Comparison of ENCODE assay signal across 26 cellular contexts in the genomic region with DNA sequence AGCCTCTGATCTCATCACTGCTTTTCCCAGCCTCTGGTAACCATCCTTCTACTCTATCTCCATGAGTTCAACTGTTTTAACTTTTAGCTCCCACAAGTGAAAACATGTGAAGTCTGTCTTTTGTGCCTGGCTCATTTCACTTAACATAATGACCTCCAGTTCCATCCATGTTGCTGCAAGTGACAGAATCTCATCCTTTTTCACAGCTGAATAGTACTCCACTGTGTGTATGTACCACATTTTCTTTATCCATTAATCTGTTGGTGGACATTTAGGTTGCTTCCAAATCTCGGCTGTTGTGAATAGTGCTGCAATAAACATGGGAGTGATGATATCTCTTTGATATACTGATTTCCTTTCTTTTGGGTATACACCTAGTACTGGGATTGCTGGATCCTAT.
DNase-seq lines count a peak whose midpoint lies in the region; ATAC-seq and TF ChIP-seq lines count a peak whose summit lies in the region.
"Had no signal": no experiment of that assay in that cellular context is flagged by ENCODE, and none has a peak within 500 bp of the region (broad histone marks: within the 10 kb centered on the region; RNA-seq: fewer than 3 reads in every experiment).

No MANE protein-coding gene starts in this region.

- H2AFZ ChIP-seq in mammary epithelial cell (ENCODE audit: low read depth, low read length) = no peak overlapping the region

- no peak for TF ChIP-seq EP300 in transverse colon (IDR thresholded peaks at IDR 0.05; ENCODE audit: low read depth)

- TF ChIP-seq CTCF in MCF 10A (IDR thresholded peaks at IDR 0.05; ENCODE audit: unreplicated experiment) (no peak), mammary epithelial cell (conservative IDR thresholded peaks at IDR 0.05 in 1 of 2, IDR thresholded peaks at IDR 0.05 in 1 of 2; ENCODE audit: extremely low read depth in 1 of 2, insufficient read depth in 1 of 2, low read depth in 1 of 2, low read length in 2 of 2) (no peak), HEK293 (tag by site-specific recombination; IDR thresholded peaks at IDR 0.05) (no peak), colonic mucosa (IDR thresholded peaks at IDR 0.05) (no peak), transverse colon (IDR thresholded peaks at IDR 0.05) (no peak)

- peaks cover 2% of the 10 kb centered on the region for H4K20me1 ChIP-seq in mammary epithelial cell (ENCODE audit: insufficient read depth, low read length)

- no peak overlapping the region for H3K4me3 ChIP-seq in mammary epithelial cell (replicated peaks in 1 of 3; ENCODE audit: insufficient read depth in 1 of 3, low read depth in 2 of 3, low read length in 3 of 3)
- H3K4me3 ChIP-seq in HEK293 (ENCODE audit: low read depth, low read length) = no peak overlapping the region
- H3K4me3 ChIP-seq in colonic mucosa = no peak overlapping the region
- no peak overlapping the region for H3K4me3 ChIP-seq in transverse colon
- H3K4me3 ChIP-seq: BLaER1, GM12878 had no signal

- H3K9ac ChIP-seq in mammary epithelial cell (ENCODE audit: insufficient read depth, low read length) (no peak overlapping the region), colonic mucosa (ENCODE audit: low read depth in 2 of 2, low read length in 2 of 2) (no peak overlapping the region)
- H3K9ac ChIP-seq: BLaER1 had no signal

- CTCF ChIA-PET in MCF 10A (lab: Yijun Ruan, JAX) = interaction anchor here (1.1 kb wide), 1 partner anchor 11 kb away, joined by 6 read pairs; no protein-coding TSS in a partner anchor
- CTCF ChIA-PET in mammary epithelial cell (lab: Charles Lee; ENCODE audit: low non-redundant PET) = no interaction called here
- CTCF ChIA-PET in HEK293 (lab: Yijun Ruan, JAX) = no interaction called here

- DNase-seq in MCF 10A (ENCODE audit: unreplicated experiment) = no peak
- no peak for DNase-seq in mammary epithelial cell
- DNase-seq in colonic mucosa = no peak
- no peak for DNase-seq in transverse colon
- no peak for DNase-seq in ureter (ENCODE audit: low spot score)
- no peak for DNase-seq in activated CD8-positive, alpha-beta memory T cell treated with anti-CD3 and anti-CD28 coated beads, Interleukin-2, amount 50 U/mL, for 4 hours
- DNase-seq: 8988T; ACHN; BE2C; C1 segment of cervical spinal cord; CD4-positive, alpha-beta memory T cell; CD4-positive, CD25-positive, alpha-beta regulatory T cell; CD8-positive, alpha-beta memory T cell; COR-L47; DMS 273 treated with DMSO at 0.1 percent for 48 hours; DMS153; DMS53; DMS79; DND-41; EL; GDM1 had no signal

- no peak overlapping the region for H3K4me3 Mint-ChIP-seq in MCF 10A (ENCODE audit: unreplicated experiment)
- H3K4me3 Mint-ChIP-seq: CD14-positive monocyte; CD4-positive, alpha-beta memory T cell; CD8-positive, alpha-beta memory T cell had no signal

- no peak overlapping the region for H3K4me2 ChIP-seq in mammary epithelial cell (ENCODE audit: insufficient read depth, low read depth, low read length)
- H3K4me2 ChIP-seq: BLaER1 had no signal

- in situ Hi-C loops in mammary epithelial cell (cut with MboI; ENCODE audit: low sequenced_read_pairs in 2 of 2) = no loop called here
- in situ Hi-C loops in transverse colon (cut with MboI; ENCODE audit: low pct_ligation_motif_present in 1 of 4, low pct_unique_long_range_greater_than_20kb in 1 of 4, low sequenced_read_pairs in 3 of 4) = no loop called here

- TF ChIP-seq POLR2A in transverse colon (IDR thresholded peaks at IDR 0.05) = no peak

- H3K4me1 ChIP-seq in mammary epithelial cell (ENCODE audit: insufficient read depth, low read length) (peaks cover 22% of the 10 kb centered on the region), HEK293 (ENCODE audit: control insufficient read depth, insufficient read depth, low read length) (no peaks in the 10 kb centered on the region), colonic mucosa (peaks cover 7% of the 10 kb centered on the region), transverse colon (peaks cover 10 to 76% (median 51%) of the 10 kb centered on the region in 4 donors)
- H3K4me1 ChIP-seq: BE2C, BLaER1 had no signal

- dilution Hi-C loops in mammary epithelial cell (cut with HindIII; ENCODE audit: low sequenced_read_pairs) = no loop called here

- H3K27ac Mint-ChIP-seq in MCF 10A (ENCODE audit: low read depth, unreplicated experiment) = peak overlapping the region; percentile 86
- H3K27ac Mint-ChIP-seq: CD4-positive, CD25-positive, alpha-beta regulatory T cell had no signal

- WGBS in mammary epithelial cell (ENCODE audit: low coverage, missing lambda C conversion rate) = 100% methylated on average over 1 of the region's 1 CpG
- WGBS in transverse colon (ENCODE audit: low coverage in 1 of 2), 2 donors = 63 to 83% methylated on average over 1 of the region's 1 CpG

- no peak overlapping the region for H3K27ac ChIP-seq in mammary epithelial cell (ENCODE audit: insufficient read depth, low read depth, low read length)
- no peak overlapping the region for H3K27ac ChIP-seq in HEK293 (ENCODE audit: extremely low read depth, low read depth, low read length)
- peak overlapping the region; percentile 77 for H3K27ac ChIP-seq in colonic mucosa
- peak overlapping the region in 3 of 4 donors; percentile 78 to 84 (median 81) for H3K27ac ChIP-seq in transverse colon
- H3K27ac ChIP-seq: BLaER1 had no signal

- POLR2A ChIA-PET in MCF 10A (lab: Yijun Ruan, JAX) = interaction anchor here (0.7 kb wide), 2 partner anchors 11 to 134 kb away, joined by 3 read pairs; no protein-coding TSS in a partner anchor
- POLR2A ChIA-PET in HEK293 (lab: Yijun Ruan, JAX) = no interaction called here

- no peaks in the 10 kb centered on the region for H3K27me3 Mint-ChIP-seq in MCF 10A (ENCODE audit: insufficient read depth, unreplicated experiment)
- H3K27me3 Mint-ChIP-seq: CD4-positive, alpha-beta memory T cell; CD4-positive, CD25-positive, alpha-beta regulatory T cell; CD8-positive, alpha-beta memory T cell had no signal

- ATAC-seq in GM19395 (IDR thresholded peaks at IDR 0.05; ENCODE audit: unreplicated experiment) = no peak
- ATAC-seq: GM12878 had no signal

- H3K9me3 Mint-ChIP-seq in MCF 10A (ENCODE audit: unreplicated experiment) = peaks cover 9% of the 10 kb centered on the region

- BruUV-seq in MCF 10A (replicated peaks; lab: Mats Ljungman, UMichigan) (no TSS peak), mammary epithelial cell (replicated peaks; lab: Mats Ljungman, UMichigan) (no TSS peak)

- peaks cover 14% of the 10 kb centered on the region for H3K36me3 Mint-ChIP-seq in MCF 10A (ENCODE audit: insufficient read depth, unreplicated experiment)

- H3K36me3 ChIP-seq in mammary epithelial cell (ENCODE audit: insufficient read depth, low read length) (no peaks in the 10 kb centered on the region), HEK293 (ENCODE audit: control insufficient read depth in 2 of 2, insufficient read depth in 1 of 2, low read length in 2 of 2) (no peaks in the 10 kb centered on the region), colonic mucosa (no peaks in the 10 kb centered on the region), transverse colon (no peaks in the 10 kb centered on the region)

- H3K27me3 ChIP-seq in mammary epithelial cell (ENCODE audit: insufficient read depth, low read length) = no peaks in the 10 kb centered on the region
- no peaks in the 10 kb centered on the region for H3K27me3 ChIP-seq in colonic mucosa
- no peaks in the 10 kb centered on the region for H3K27me3 ChIP-seq in transverse colon
- H3K27me3 ChIP-seq: BE2C, BLaER1 had no signal

- peaks cover 54% of the 10 kb centered on the region for H3K79me2 ChIP-seq in mammary epithelial cell (ENCODE audit: insufficient read depth, low read length)

- H3K9me3 ChIP-seq in mammary epithelial cell (replicated peaks; ENCODE audit: insufficient read depth, low read length) (no peaks in the 10 kb centered on the region), HEK293 (ENCODE audit: control insufficient read depth, insufficient read depth, low read depth, low read length) (no peaks in the 10 kb centered on the region), colonic mucosa (no peaks in the 10 kb centered on the region), transverse colon (no peaks in the 10 kb centered on the region)
- H3K9me3 ChIP-seq: BE2C had no signal

- H3K4me1 Mint-ChIP-seq in MCF 10A (ENCODE audit: insufficient read depth, unreplicated experiment) = peaks cover 17% of the 10 kb centered on the region

- intact Hi-C loops in MCF 10A (cut with micrococcal nuclease) (no loop called here), mammary epithelial cell (cut with micrococcal nuclease) (no loop called here), colonic mucosa (cut with DNase I) (no loop called here), transverse colon (cut with DNase I; ENCODE audit: low total_unique reads) (no loop called here)

TF ChIP-seq in HEK293, 187 proteins besides CTCF, POLR2A, EP300 and RAD21 (continues in another document):
- peak; percentile 93 for TF ChIP-seq ZNF146 (tag by site-specific recombination; IDR thresholded peaks at IDR 0.05)

Comparison
In these comparisons a context has a peak if more than half of its experiments do, and no peak if none do; other contexts are left out.
1. H3K27ac ChIP-seq: peak in colonic mucosa (single experiment) and transverse colon (3 of 4); none in mammary epithelial cell (single experiment) and HEK293 (single experiment).